19 cellular contexts compared by ENCODE assay signal in the genomic region with DNA sequence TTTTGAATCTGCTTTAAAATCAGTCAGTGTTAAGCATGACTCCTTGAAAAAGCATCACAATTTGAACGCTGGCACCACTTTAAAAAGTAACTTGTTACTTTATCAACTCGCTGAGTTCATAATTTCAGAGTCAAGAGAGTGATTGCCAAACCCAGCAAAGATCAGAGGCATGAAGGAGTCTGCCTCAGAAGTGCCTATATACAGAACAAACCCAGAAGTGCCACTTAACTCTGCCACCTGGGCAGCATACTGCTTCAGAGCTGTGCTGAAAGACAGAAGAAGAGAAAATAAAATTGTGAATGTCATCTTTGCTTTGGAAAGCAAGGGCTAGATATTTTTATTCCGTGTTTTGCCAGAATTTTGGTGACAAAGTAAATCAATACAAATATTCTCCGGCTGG.
"Had no signal": no experiment of that assay in that cellular context is flagged by ENCODE, and none has a peak within 500 bp of the region (broad histone marks: within the 10 kb centered on the region; RNA-seq: fewer than 3 reads in every experiment).

No MANE protein-coding gene starts in this region.

- H3K4me2 ChIP-seq: hepatocyte had no signal

- H3K27me3 ChIP-seq: dorsolateral prefrontal cortex, hepatocyte, neutrophil, right lobe of liver, tibial nerve had no signal

- H3K9me3 Mint-ChIP-seq: nephron progenitor cell had no signal

- H3K36me3 ChIP-seq: neutrophil, right lobe of liver, tibial nerve had no signal

- H3K27ac ChIP-seq: dorsolateral prefrontal cortex, hepatocyte, neutrophil, psoas muscle, right lobe of liver, tibial nerve had no signal

- DNase-seq: cortex of kidney; dorsolateral prefrontal cortex; effector CD8-positive, alpha-beta T cell; foreskin melanocyte; head of caudate nucleus; kidney; left cardiac atrium; left ventricle myocardium superior; naive thymus-derived CD4-positive, alpha-beta T cell; nephron progenitor cell; psoas muscle; retina; right lobe of liver; stimulated activated CD4-positive, alpha-beta T cell treated with anti-CD3 and anti-CD28 coated beads, Interleukin-4, amount 100 ng/mL, for 24 hours had no signal

- H3K36me3 Mint-ChIP-seq: stimulated activated memory B cell treated with anti-CD40 and anti-IgM and Interleukin-4, amounts not matched to agents 10 μg/mL and 1 μg/mL and 100 μg/mL, for 72 hours had no signal

- H3K27ac Mint-ChIP-seq: naive thymus-derived CD4-positive, alpha-beta T cell; nephron progenitor cell; stimulated activated memory B cell treated with anti-CD40 and anti-IgM and Interleukin-4, amounts not matched to agents 10 μg/mL and 1 μg/mL and 100 μg/mL, for 72 hours; stimulated activated naive CD8-positive, alpha-beta T cell treated with anti-CD3 and anti-CD28 coated beads, Interleukin-15, Interleukin-2, amounts not matched to agents 100 ng/mL and 50 ng/mL, for 24 hours had no signal

- ATAC-seq: left cardiac atrium; left ventricle myocardium superior; naive thymus-derived CD4-positive, alpha-beta T cell; psoas muscle; right lobe of liver; stimulated activated memory B cell treated with anti-CD40 and anti-IgM and Interleukin-4, amounts not matched to agents 10 μg/mL and 1 μg/mL and 100 μg/mL, for 72 hours had no signal

- H3K9me3 ChIP-seq: neutrophil, psoas muscle, right lobe of liver, tibial nerve had no signal

- H3K79me2 ChIP-seq: hepatocyte had no signal

- H3K27me3 Mint-ChIP-seq: naive thymus-derived CD4-positive, alpha-beta T cell; stimulated activated memory B cell treated with anti-CD40 and anti-IgM and Interleukin-4, amounts not matched to agents 10 μg/mL and 1 μg/mL and 100 μg/mL, for 72 hours; stimulated activated naive CD8-positive, alpha-beta T cell treated with anti-CD3 and anti-CD28 coated beads, Interleukin-15, Interleukin-2, amounts not matched to agents 100 ng/mL and 50 ng/mL, for 24 hours had no signal

- H3K4me1 Mint-ChIP-seq: naive thymus-derived CD4-positive, alpha-beta T cell; nephron progenitor cell; stimulated activated memory B cell treated with anti-CD40 and anti-IgM and Interleukin-4, amounts not matched to agents 10 μg/mL and 1 μg/mL and 100 μg/mL, for 72 hours had no signal

- H2AFZ ChIP-seq: hepatocyte had no signal

- FAIRE-seq: kidney had no signal

- H3K4me1 ChIP-seq: psoas muscle, right lobe of liver, tibial nerve had no signal

- H3K4me3 Mint-ChIP-seq: naive thymus-derived CD4-positive, alpha-beta T cell; nephron progenitor cell; stimulated activated memory B cell treated with anti-CD40 and anti-IgM and Interleukin-4, amounts not matched to agents 10 μg/mL and 1 μg/mL and 100 μg/mL, for 72 hours; stimulated activated naive CD8-positive, alpha-beta T cell treated with anti-CD3 and anti-CD28 coated beads, Interleukin-15, Interleukin-2, amounts not matched to agents 100 ng/mL and 50 ng/mL, for 24 hours had no signal

- H3K4me3 ChIP-seq: dorsolateral prefrontal cortex, hepatocyte, psoas muscle, right lobe of liver, tibial nerve had no signal
